In the genomic region with DNA sequence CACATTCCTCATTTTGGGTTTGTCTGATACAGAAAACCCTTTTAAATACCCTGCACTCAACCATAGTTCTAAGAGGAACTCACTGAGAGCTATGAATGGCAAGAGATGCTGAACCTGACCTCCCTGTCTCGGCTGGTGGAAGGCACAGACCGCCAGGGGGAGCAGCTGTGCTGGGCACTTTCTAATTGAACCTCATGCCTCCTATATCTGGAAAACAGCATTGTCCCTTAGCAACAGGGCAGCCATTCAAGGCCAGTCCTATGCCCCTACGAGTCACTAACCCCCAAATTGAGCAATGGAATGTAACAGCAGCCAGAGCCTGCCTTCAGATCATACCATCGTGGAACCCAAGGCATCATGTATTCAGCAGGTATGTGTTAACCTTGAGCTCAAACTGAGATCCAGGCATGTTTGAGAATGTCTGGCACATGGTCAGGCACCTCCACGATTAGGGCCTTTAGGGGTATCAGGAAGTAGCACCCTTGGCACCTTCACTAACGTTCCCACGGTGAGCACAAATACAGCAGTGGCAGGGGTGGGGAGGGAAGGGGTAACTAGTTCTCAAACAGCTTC, we compare ENCODE assay signal across 8 cellular contexts. TPM values are rescaled to one million over a fixed set of nuclear protein-coding genes. Genes with fewer than 3 reads are reported as not detected.
DNase-seq lines count a peak whose midpoint lies in the region; ATAC-seq and TF ChIP-seq lines count a peak whose summit lies in the region.

No MANE protein-coding gene starts in this region.

- ATAC-seq in HG03432 (IDR thresholded peaks at IDR 0.05; ENCODE audit: unreplicated experiment): peak; percentile 51
- ATAC-seq in naive thymus-derived CD8-positive, alpha-beta T cell: peak; percentile 17 to 18

- intact Hi-C loops in testis (cut with DNase I; ENCODE audit: low total_unique reads): no loop called here

- H3K27ac ChIP-seq in testis: no peak overlapping the region

- POLR2A ChIA-PET in naive thymus-derived CD8-positive, alpha-beta T cell (lab: Charles Lee): no interaction called here

- no peaks in the 10 kb centered on the region for H3K4me1 ChIP-seq in testis

- no peaks in the 10 kb centered on the region for H3K9me3 ChIP-seq in testis

- H3K9me3 Mint-ChIP-seq in naive thymus-derived CD8-positive, alpha-beta T cell: no peaks in the 10 kb centered on the region

- no peak overlapping the region for H3K4me3 ChIP-seq in testis

- H3K4me1 Mint-ChIP-seq in naive thymus-derived CD8-positive, alpha-beta T cell: peaks cover 8 to 34% (median 27%) of the 10 kb centered on the region in 4 donors

- H3K27ac Mint-ChIP-seq in naive thymus-derived CD8-positive, alpha-beta T cell: peak overlapping the region in 1 of 10 donors; percentile 47

- TF ChIP-seq POLR2A in testis (IDR thresholded peaks at IDR 0.05): no peak

- WGBS in testis, 2 donors: 59% methylated on average over 7 of the region's 7 CpGs; no CpG with 5 or more reads in 1 of the 2 donors

- no peaks in the 10 kb centered on the region for H3K27me3 ChIP-seq in testis

- TF ChIP-seq CTCF in testis (IDR thresholded peaks at IDR 0.05): peak in 2 of 3 experiments; percentile 25 to 34

- no peaks in the 10 kb centered on the region for H3K36me3 ChIP-seq in testis (ENCODE audit: low read depth, missing control alignments)

- peaks cover 0 to 3% (median 0%) of the 10 kb centered on the region in 5 donors for H3K27me3 Mint-ChIP-seq in naive thymus-derived CD8-positive, alpha-beta T cell

- peaks cover 0 to 6% (median 0%) of the 10 kb centered on the region in 3 donors for H3K36me3 Mint-ChIP-seq in naive thymus-derived CD8-positive, alpha-beta T cell

- DNase-seq in SHP77 (lab: John Stamatoyannopoulos, UW) (peak; percentile 9 to 15), SHP77 treated with DMSO at 0.1 percent for 48 hours (lab: John Stamatoyannopoulos, UW) (no peak), NCI-H82 treated with DMSO at 0.1 percent for 48 hours (lab: John Stamatoyannopoulos, UW; ENCODE audit: unreplicated experiment) (peak; percentile 10), epidermal melanocyte (ENCODE audit: insufficient read length, low spot score) (peak; percentile 16), testis (peak; percentile 45)
- DNase-seq in activated CD8-positive, alpha-beta memory T cell treated with anti-CD3 and anti-CD28 coated beads for 24 hours: peak; percentile 80
- peak; percentile 12 to 63 (median 40) for DNase-seq in naive thymus-derived CD8-positive, alpha-beta T cell

- H3K4me3 Mint-ChIP-seq in naive thymus-derived CD8-positive, alpha-beta T cell: peak overlapping the region in 1 of 10 donors; percentile 4

RNA-seq across cellular contexts. Expression of a gene that starts 5.1 kb away (rescaled TPM):
- 1 to 10 TPM; 5.7 to 6.5 TPM for total RNA-seq in naive thymus-derived CD8-positive, alpha-beta T cell
- polyA plus RNA-seq in naive thymus-derived CD8-positive, alpha-beta T cell: under 1 TPM; 0.30 to 0.60 (median 0.39) TPM
- total RNA-seq in testis: 1 to 10 TPM; 2.4 to 4.3 TPM
- polyA plus RNA-seq in testis (ENCODE audit: insufficient read depth, low read depth, low replicate concordance): 3.6 TPM

RNA-seq across cellular contexts. Expression of a gene that starts 38.0 kb away (rescaled TPM):
- total RNA-seq in naive thymus-derived CD8-positive, alpha-beta T cell: 1 to 10 TPM; 1.5 to 2.5 TPM
- polyA plus RNA-seq in naive thymus-derived CD8-positive, alpha-beta T cell: 1 to 10 TPM in 1 of 3 donors, under 1 TPM in 2; 0.72 to 1.1 (median 0.92) TPM
- total RNA-seq in testis: 10 to 100 TPM; 20.5 to 22.1 TPM
- polyA plus RNA-seq in testis (ENCODE audit: insufficient read depth, low read depth, low replicate concordance): 6.8 TPM

RNA-seq across cellular contexts. Expression of a gene that starts 55.3 kb away (rescaled TPM):
- total RNA-seq in naive thymus-derived CD8-positive, alpha-beta T cell: not detected
- polyA plus RNA-seq in naive thymus-derived CD8-positive, alpha-beta T cell: not detected
- 1 to 10 TPM in 1 of 2 donors, under 1 TPM in 1; 0.94 to 1.8 TPM for total RNA-seq in testis
- 31.7 TPM for polyA plus RNA-seq in testis (ENCODE audit: insufficient read depth, low read depth, low replicate concordance)

Comparison
In these comparisons a context has a peak if more than half of its experiments do, and no peak if none do; other contexts are left out.
1. RNA of a gene that starts 38.0 kb away (total RNA-seq): 20.5 to 22.1 TPM in testis; 1.5 to 2.5 TPM in naive thymus-derived CD8-positive, alpha-beta T cell; every median in the first group is over 4 times any median in the second.